Comparison of ENCODE assay signal across 8 cellular contexts in genomic region chr19:16825312-16826168, GRCh38.
DNase-seq lines count a peak whose midpoint lies in the region; ATAC-seq and TF ChIP-seq lines count a peak whose summit lies in the region.

No MANE protein-coding gene starts in this region.

- ATAC-seq in HG02763 (IDR thresholded peaks at IDR 0.05; ENCODE audit: unreplicated experiment) (no peak), HG03196 (IDR thresholded peaks at IDR 0.05; ENCODE audit: unreplicated experiment) (no peak)

- no peaks in the 10 kb centered on the region for H3K9me3 ChIP-seq in muscle layer of duodenum (ENCODE audit: control insufficient read depth in 1 of 2, low read length in 2 of 2)

- H3K27ac ChIP-seq in RWPE1 (peak overlapping the region; percentile 84), epithelial cell of prostate (peak overlapping the region; percentile 93), muscle layer of duodenum (ENCODE audit: low read length) (peak overlapping the region; percentile 10)

- TF ChIP-seq CTCF in RWPE1 (conservative IDR thresholded peaks at IDR 0.05; ENCODE audit: low read depth): no peak

- peak overlapping the region; percentile 43 to 66 for H3K4me3 ChIP-seq in muscle layer of duodenum (ENCODE audit: low read depth in 1 of 2, low read length in 2 of 2)

- no peaks in the 10 kb centered on the region for H3K36me3 ChIP-seq in muscle layer of duodenum (ENCODE audit: control insufficient read depth in 1 of 2, insufficient read depth in 2 of 2, low read length in 2 of 2)

- no peaks in the 10 kb centered on the region for H3K27me3 ChIP-seq in muscle layer of duodenum (ENCODE audit: low read depth, low read length)

- CTCF ChIA-PET in RWPE1 (lab: Yijun Ruan, JAX): interaction anchor here (0.6 to 0.7 kb wide), 4 partner anchors 14 to 458 kb away, joined by 3 to 5 read pairs (median 4); no protein-coding TSS in a partner anchor

- DNase-seq in SHP77 (lab: John Stamatoyannopoulos, UW) (peak; percentile 38 to 42), SHP77 treated with DMSO at 0.1 percent for 48 hours (lab: John Stamatoyannopoulos, UW) (no peak), RWPE1 (ENCODE audit: low spot score) (no peak), epithelial cell of prostate (ENCODE audit: low read depth, low spot score) (no peak), SKM-1 (lab: John Stamatoyannopoulos, UW; ENCODE audit: unreplicated experiment) (no peak)

- POLR2A ChIA-PET in RWPE1 (lab: Yijun Ruan, JAX; ENCODE audit: low non-redundant PET): no interaction called here

- H3K4me1 ChIP-seq in muscle layer of duodenum (ENCODE audit: control insufficient read depth in 1 of 2, insufficient read depth in 2 of 2, low read length in 2 of 2): peaks cover 0 to 19% of the 10 kb centered on the region in 2 donors

Comparison
In these comparisons a context has a peak if more than half of its experiments do, and no peak if none do; other contexts are left out.
1. DNase-seq: peak in SHP77 (2 of 2); none in SHP77 treated with DMSO at 0.1 percent for 48 hours (single experiment), RWPE1 (single experiment), epithelial cell of prostate (single experiment) and SKM-1 (single experiment).
2. H3K27ac ChIP-seq: peak in every context shown above with its lines; median percentile 93 in epithelial cell of prostate; 84 in RWPE1; 10 in muscle layer of duodenum.